In genomic region chr16:2533912-2534311, GRCh38 we compare ENCODE assay signal across 21 cellular contexts. TPM values are rescaled to one million over a fixed set of nuclear protein-coding genes. Genes with fewer than 3 reads are reported as not detected.
A peak's percentile ranks its signal among the peaks of the same experiment; 100 is the strongest.
DNase-seq lines count a peak whose midpoint lies in the region; ATAC-seq and TF ChIP-seq lines count a peak whose summit lies in the region.
"Had no signal": no experiment of that assay in that cellular context is flagged by ENCODE, and none has a peak within 500 bp of the region (broad histone marks: within the 10 kb centered on the region; RNA-seq: fewer than 3 reads in every experiment).

No MANE protein-coding gene starts in this region.

- TF ChIP-seq CTCF in GM23338 (conservative IDR thresholded peaks at IDR 0.05; ENCODE audit: low read depth in 2 of 2) (no peak), nephron progenitor cell (IDR thresholded peaks at IDR 0.05) (no peak), Caco-2 (IDR thresholded peaks at IDR 0.05; ENCODE audit: insufficient read depth in 1 of 2, low read depth in 1 of 2, low read length in 1 of 2, severe bottlenecking in 1 of 2, unreplicated experiment in 1 of 2) (no peak)

- H3K9me3 Mint-ChIP-seq in T-helper 1 cell treated with Interleukin-12 subunit alpha and Interleukin-12 subunit beta and Interleukin-4 antibody, amounts not matched to agents 30 μg/mL and 1 μg/mL, for 36 hours: no peaks in the 10 kb centered on the region
- H3K9me3 Mint-ChIP-seq in GM23338 (peaks cover 3% of the 10 kb centered on the region; the same call in 1 of the 3 replicates), nephron progenitor cell (no peaks in the 10 kb centered on the region), Caco-2 (ENCODE audit: unreplicated experiment) (no peaks in the 10 kb centered on the region)

- peaks cover 5% of the 10 kb centered on the region for H3K36me3 Mint-ChIP-seq in T-helper 1 cell treated with Interleukin-12 subunit alpha and Interleukin-12 subunit beta and Interleukin-4 antibody, amounts not matched to agents 30 μg/mL and 1 μg/mL, for 36 hours (ENCODE audit: low read depth)
- H3K36me3 Mint-ChIP-seq in GM23338 (ENCODE audit: low read depth) (no peaks in the 10 kb centered on the region; the same call in 2 of the 3 replicates), nephron progenitor cell (ENCODE audit: low read depth) (no peaks in the 10 kb centered on the region), Caco-2 (ENCODE audit: insufficient read depth, unreplicated experiment) (peaks cover 31% of the 10 kb centered on the region)

- H2AFZ ChIP-seq in GM23338: no peak overlapping the region

- no peaks in the 10 kb centered on the region for H3K36me3 ChIP-seq in GM23338 (ENCODE audit: insufficient read depth)
- peaks cover 19% of the 10 kb centered on the region for H3K36me3 ChIP-seq in adipocyte (ENCODE audit: control insufficient read depth, insufficient read depth, low read length, severe bottlenecking)
- H3K36me3 ChIP-seq in Caco-2 (ENCODE audit: control insufficient read depth, insufficient read depth, low read length): no peaks in the 10 kb centered on the region; the same call in 1 of the 2 replicates

- H3K9me2 ChIP-seq in GM23338 (ENCODE audit: insufficient read depth): no peaks in the 10 kb centered on the region

- H3K4me1 ChIP-seq in GM23338 (ENCODE audit: insufficient read depth): peaks cover 5% of the 10 kb centered on the region
- peaks cover 28% of the 10 kb centered on the region for H3K4me1 ChIP-seq in adipocyte (ENCODE audit: control insufficient read depth, insufficient read depth, low read length)
- peaks cover 19% of the 10 kb centered on the region for H3K4me1 ChIP-seq in Caco-2

- peak overlapping the region; percentile 91 for H3K9ac ChIP-seq in adipocyte (ENCODE audit: low read length)

- peaks cover 20% of the 10 kb centered on the region for H3K4me1 Mint-ChIP-seq in T-helper 1 cell treated with Interleukin-12 subunit alpha and Interleukin-12 subunit beta and Interleukin-4 antibody, amounts not matched to agents 30 μg/mL and 1 μg/mL, for 36 hours (ENCODE audit: low read depth)
- H3K4me1 Mint-ChIP-seq in GM23338 (peaks cover 10% of the 10 kb centered on the region), nephron progenitor cell (peaks cover 26% of the 10 kb centered on the region), Caco-2 (ENCODE audit: low read depth, unreplicated experiment) (no peaks in the 10 kb centered on the region)

- DNase-seq in T-helper 1 cell: no peak
- no peak for DNase-seq in GM23338 (ENCODE audit: low spot score)
- no peak for DNase-seq in adipocyte (ENCODE audit: low read depth)
- DNase-seq in nephron progenitor cell: no peak
- DNase-seq in Caco-2: no peak
- DNase-seq: activated CD4-positive, alpha-beta T cell treated with anti-CD3 and anti-CD28 coated beads, Interleukin-2, amount 50 U/mL, for 1 hour; Calu3; GOT3; KBM-7; NCI-H1417 treated with DMSO at 0.1 percent for 48 hours; NCI-H510A treated with DMSO at 0.1 percent for 48 hours; PC-3; stomach had no signal

- POLR2A ChIA-PET in Caco-2 (lab: Charles Lee): no interaction called here

- peaks cover 17% of the 10 kb centered on the region; the same call in 1 of the 2 replicates for H3F3A ChIP-seq in GM23338 (replicated peaks; ENCODE audit: low read depth)

- H3K9me3 ChIP-seq in adipocyte (ENCODE audit: control insufficient read depth, low read length) (no peaks in the 10 kb centered on the region), Caco-2 (no peaks in the 10 kb centered on the region)
- H3K9me3 ChIP-seq: adrenal gland, right atrium auricular region, stomach had no signal

- no peak overlapping the region for H3K27ac ChIP-seq in GM23338 (ENCODE audit: low read depth)
- H3K27ac ChIP-seq: right atrium auricular region had no signal

- ATAC-seq in GM23338: no peak
- ATAC-seq in GM19023 (IDR thresholded peaks at IDR 0.05; ENCODE audit: unreplicated experiment): no peak
- ATAC-seq in GM19455 (IDR thresholded peaks at IDR 0.05; ENCODE audit: unreplicated experiment): no peak
- ATAC-seq: esophagus mucosa, left colon, PC-3 had no signal

- H3K4me3 ChIP-seq in GM23338: no peak overlapping the region
- no peak overlapping the region for H3K4me3 ChIP-seq in adipocyte (ENCODE audit: low read length)
- no peak overlapping the region for H3K4me3 ChIP-seq in Caco-2 (ENCODE audit: low read depth, low read length)
- H3K4me3 ChIP-seq: adrenal gland, right atrium auricular region, stomach had no signal

- intact Hi-C loops in Caco-2 (cut with micrococcal nuclease; ENCODE audit: unreplicated experiment): no loop called here

- peak overlapping the region; percentile 51 for H3K4me3 Mint-ChIP-seq in T-helper 1 cell treated with Interleukin-12 subunit alpha and Interleukin-12 subunit beta and Interleukin-4 antibody, amounts not matched to agents 30 μg/mL and 1 μg/mL, for 36 hours
- H3K4me3 Mint-ChIP-seq in GM23338: peak overlapping the region; percentile 48
- peak overlapping the region; percentile 69 for H3K4me3 Mint-ChIP-seq in nephron progenitor cell
- no peak overlapping the region for H3K4me3 Mint-ChIP-seq in Caco-2 (ENCODE audit: unreplicated experiment)

- no TSS peak for BruUV-seq in Caco-2 (replicated peaks; lab: Mats Ljungman, UMichigan)

- peak overlapping the region; percentile 73 for H3K27ac Mint-ChIP-seq in T-helper 1 cell treated with Interleukin-12 subunit alpha and Interleukin-12 subunit beta and Interleukin-4 antibody, amounts not matched to agents 30 μg/mL and 1 μg/mL, for 36 hours
- H3K27ac Mint-ChIP-seq in GM23338: no peak overlapping the region
- H3K27ac Mint-ChIP-seq in nephron progenitor cell: no peak overlapping the region
- no peak overlapping the region for H3K27ac Mint-ChIP-seq in Caco-2 (ENCODE audit: unreplicated experiment)

- no peak overlapping the region for H3K4me2 ChIP-seq in GM23338

- H4K20me1 ChIP-seq in GM23338 (replicated peaks; ENCODE audit: insufficient read depth): no peaks in the 10 kb centered on the region

- peaks cover 4% of the 10 kb centered on the region for H3K79me2 ChIP-seq in GM23338 (replicated peaks; ENCODE audit: insufficient read depth)

- H3K27me3 Mint-ChIP-seq in T-helper 1 cell treated with Interleukin-12 subunit alpha and Interleukin-12 subunit beta and Interleukin-4 antibody, amounts not matched to agents 30 μg/mL and 1 μg/mL, for 36 hours (ENCODE audit: low read depth): no peaks in the 10 kb centered on the region
- H3K27me3 Mint-ChIP-seq in GM23338 (ENCODE audit: insufficient read depth, low read depth, poor library complexity) (peaks cover 27% of the 10 kb centered on the region), nephron progenitor cell (ENCODE audit: low read depth, poor library complexity) (peaks cover 5% of the 10 kb centered on the region), Caco-2 (ENCODE audit: insufficient read depth, unreplicated experiment) (no peaks in the 10 kb centered on the region)

- CTCF ChIA-PET in Caco-2 (lab: Charles Lee): no interaction called here

- peaks cover 5% of the 10 kb centered on the region; the same call in 1 of the 2 replicates for H3K27me3 ChIP-seq in GM23338 (ENCODE audit: insufficient read depth)
- H3K27me3 ChIP-seq in adipocyte (replicated peaks; ENCODE audit: control insufficient read depth, insufficient read depth, low read length): no peaks in the 10 kb centered on the region
- H3K27me3 ChIP-seq in Caco-2 (replicated peaks; ENCODE audit: control insufficient read depth, insufficient read depth, low read length): no peaks in the 10 kb centered on the region
- H3K27me3 ChIP-seq: adrenal gland, right atrium auricular region, stomach had no signal

TF ChIP-seq in GM23338, 12 proteins besides CTCF, POLR2A, EP300 and RAD21 (continues in another document):
- TF ChIP-seq EZH2 (IDR thresholded peaks at IDR 0.05; ENCODE audit: low read depth, unreplicated experiment): no peak
- no peak for TF ChIP-seq CREB1 (CRISPR knock-in tag; IDR thresholded peaks at IDR 0.05; ENCODE audit: low read depth)
- TF ChIP-seq STAT1 (IDR thresholded peaks at IDR 0.05; ENCODE audit: unreplicated experiment): no peak
- TF ChIP-seq POLR2AphosphoS5 (IDR thresholded peaks at IDR 0.05; ENCODE audit: low read depth): no peak
- TF ChIP-seq ZNF331 (CRISPR knock-in tag; IDR thresholded peaks at IDR 0.05; ENCODE audit: low read depth): no peak
- TF ChIP-seq JUNB (IDR thresholded peaks at IDR 0.05; ENCODE audit: unreplicated experiment): no peak
- no peak for TF ChIP-seq NANOG (IDR thresholded peaks at IDR 0.05; ENCODE audit: borderline replicate concordance)
- TF ChIP-seq, protein P1, sequence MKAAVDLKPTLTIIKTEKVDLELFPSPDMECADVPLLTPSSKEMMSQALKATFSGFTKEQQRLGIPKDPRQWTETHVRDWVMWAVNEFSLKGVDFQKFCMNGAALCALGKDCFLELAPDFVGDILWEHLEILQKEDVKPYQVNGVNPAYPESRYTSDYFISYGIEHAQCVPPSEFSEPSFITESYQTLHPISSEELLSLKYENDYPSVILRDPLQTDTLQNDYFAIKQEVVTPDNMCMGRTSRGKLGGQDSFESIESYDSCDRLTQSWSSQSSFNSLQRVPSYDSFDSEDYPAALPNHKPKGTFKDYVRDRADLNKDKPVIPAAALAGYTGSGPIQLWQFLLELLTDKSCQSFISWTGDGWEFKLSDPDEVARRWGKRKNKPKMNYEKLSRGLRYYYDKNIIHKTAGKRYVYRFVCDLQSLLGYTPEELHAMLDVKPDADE (IDR thresholded peaks at IDR 0.05): no peak

RNA-seq across cellular contexts. Expression of gene CEMP1, which starts 2.7 kb away (rescaled TPM):
- 0.31 TPM in 1 of 2 replicates, not detected in the other for total RNA-seq in GM23338 (2014; rRNA removed; shearing (Covaris generic))
- polyA plus RNA-seq in GM23338 (2016; fragmentation: Nextera tagmentation; extraction: Ambion mirVana): 7.5 and 10.1 TPM in 2 replicates
- 0.63 and 0.68 TPM in 2 replicates for total RNA-seq in Caco-2 (2022)
- total RNA-seq: A172, adrenal gland, esophagus mucosa, PC-3 had no signal

RNA-seq across cellular contexts. Expression of gene PDPK1, which starts 3.9 kb away (rescaled TPM):
- total RNA-seq in GM23338 (2014; rRNA removed; shearing (Covaris generic)): 24.9 and 25.8 TPM in 2 replicates
- 13.1 and 19.3 TPM in 2 replicates for polyA plus RNA-seq in GM23338 (2016; fragmentation: Nextera tagmentation; extraction: Ambion mirVana)
- total RNA-seq in Caco-2 (2022): 60.5 and 69.8 TPM in 2 replicates

RNA-seq across cellular contexts. Expression of gene AMDHD2, which starts 13.7 kb away (rescaled TPM):
- total RNA-seq in GM23338 (2014; rRNA removed; shearing (Covaris generic)): 62.1 and 68.1 TPM in 2 replicates
- polyA plus RNA-seq in GM23338 (2016; fragmentation: Nextera tagmentation; extraction: Ambion mirVana): 12.2 and 20.2 TPM in 2 replicates
- 62.3 and 67.2 TPM in 2 replicates for total RNA-seq in Caco-2 (2022)

RNA-seq across cellular contexts. Expression of gene ATP6V0C, which starts 20.2 kb away (rescaled TPM):
- 98.2 and 109 TPM in 2 replicates for total RNA-seq in GM23338 (2014; rRNA removed; shearing (Covaris generic))
- polyA plus RNA-seq in GM23338 (2016; fragmentation: Nextera tagmentation; extraction: Ambion mirVana): 154 and 162 TPM in 2 replicates
- total RNA-seq in Caco-2 (2022): 200 and 204 TPM in 2 replicates

RNA-seq across cellular contexts. Expression of gene TBC1D24, which starts 59.0 kb away (rescaled TPM):
- 19.3 and 21.0 TPM in 2 replicates for total RNA-seq in GM23338 (2014; rRNA removed; shearing (Covaris generic))
- 5.4 and 6.1 TPM in 2 replicates for polyA plus RNA-seq in GM23338 (2016; fragmentation: Nextera tagmentation; extraction: Ambion mirVana)
- total RNA-seq in Caco-2 (2022): 20.8 and 22.6 TPM in 2 replicates
